Comparison of ENCODE assay signal across 11 cellular contexts in genomic region chr21:44761011-44761729, GRCh38. TPM values are rescaled to one million over a fixed set of nuclear protein-coding genes. Genes with fewer than 3 reads are reported as not detected.
DNase-seq lines count a peak whose midpoint lies in the region; ATAC-seq, FAIRE-seq and TF ChIP-seq lines count a peak whose summit lies in the region.
"Had no signal": no experiment of that assay in that cellular context is flagged by ENCODE, and none has a peak within 500 bp of the region (broad histone marks: within the 10 kb centered on the region; RNA-seq: fewer than 3 reads in every experiment).

No MANE protein-coding gene starts in this region.

- no peak for FAIRE-seq in GM12892 (lab: Jason Lieb, UNC)
- FAIRE-seq in keratinocyte (lab: Jason Lieb, UNC): peak; percentile 76
- FAIRE-seq: urothelium cell line had no signal

- H3K9me3 ChIP-seq in keratinocyte (ENCODE audit: control insufficient read depth, low read depth, low read length): no peaks in the 10 kb centered on the region

- H2AFZ ChIP-seq in keratinocyte (ENCODE audit: control insufficient read depth, low read length): peak overlapping the region; percentile 45

- CTCF ChIA-PET in RWPE1 (lab: Yijun Ruan, JAX): interaction anchor here (0.6 to 1.2 kb wide), 5 partner anchors 8 to 703 kb away, joined by 3 to 5 read pairs (median 4); no protein-coding TSS in a partner anchor
- CTCF ChIA-PET in activated CD8-positive, alpha-beta memory T cell treated with anti-CD3 and anti-CD28 coated beads, Interleukin-2, amount 10 ng/mL, durations not matched to agents 7 days and 5 days (lab: Charles Lee): interaction anchor here (1.1 to 1.2 kb wide), 2 partner anchors 32 to 251 kb away, joined by 3 to 4 read pairs; no protein-coding TSS in a partner anchor

- TF ChIP-seq POLR2A in GM12892 (IDR thresholded peaks at IDR 0.05; ENCODE audit: low read depth, low read length): no peak

- peak overlapping the region; percentile 24 for H3K9ac ChIP-seq in keratinocyte (ENCODE audit: control insufficient read depth, extremely low read depth, insufficient read depth, low read length)

- no peak for ATAC-seq in activated CD8-positive, alpha-beta memory T cell treated with anti-CD3 and anti-CD28 coated beads, Interleukin-2, amount 10 ng/mL, durations not matched to agents 7 days and 5 days
- no peak for ATAC-seq in activated naive CD8-positive, alpha-beta T cell treated with anti-CD3 and anti-CD28 coated beads, Interleukin-2, amount 50 U/mL, for 24 hours

- no peaks in the 10 kb centered on the region for H3K9me3 Mint-ChIP-seq in activated CD8-positive, alpha-beta memory T cell treated with anti-CD3 and anti-CD28 coated beads, Interleukin-2, amount 10 ng/mL, durations not matched to agents 7 days and 5 days (ENCODE audit: low read depth)
- H3K9me3 Mint-ChIP-seq in activated naive CD8-positive, alpha-beta T cell treated with anti-CD3 and anti-CD28 coated beads, Interleukin-2, amount 50 U/mL, for 24 hours: no peaks in the 10 kb centered on the region

- no peaks in the 10 kb centered on the region for H4K20me1 ChIP-seq in keratinocyte (ENCODE audit: control insufficient read depth, extremely low read depth, insufficient read depth, low read length)

- POLR2A ChIA-PET in RWPE1 (lab: Yijun Ruan, JAX; ENCODE audit: low non-redundant PET): no interaction called here

- DNase-seq in GM12892 (ENCODE audit: insufficient read length): peak; percentile 49
- DNase-seq in RWPE1 (ENCODE audit: low spot score): no peak
- DNase-seq in keratinocyte (ENCODE audit: low read depth, low spot score): no peak
- DNase-seq in NK-92 (lab: John Stamatoyannopoulos, UW; ENCODE audit: unreplicated experiment): no peak
- DNase-seq in activated CD8-positive, alpha-beta memory T cell treated with anti-CD3 and anti-CD28 coated beads for 24 hours: no peak
- DNase-seq in activated CD8-positive, alpha-beta memory T cell treated with anti-CD3 and anti-CD28 coated beads, Interleukin-2, amount 10 ng/mL, durations not matched to agents 7 days and 5 days: no peak
- no peak for DNase-seq in activated naive CD8-positive, alpha-beta T cell treated with anti-CD3 and anti-CD28 coated beads, Interleukin-2, amount 50 U/mL, for 24 hours
- DNase-seq: aorta had no signal

- peaks cover 25% of the 10 kb centered on the region for H3K4me1 ChIP-seq in keratinocyte (ENCODE audit: control insufficient read depth, extremely low read depth, insufficient read depth, low read length)

- peaks cover 5% of the 10 kb centered on the region for H3K27me3 ChIP-seq in keratinocyte (ENCODE audit: control insufficient read depth, extremely low read depth, insufficient read depth, low read length)

- H3K4me3 Mint-ChIP-seq in activated CD8-positive, alpha-beta memory T cell treated with anti-CD3 and anti-CD28 coated beads, Interleukin-2, amount 10 ng/mL, durations not matched to agents 7 days and 5 days: no peak overlapping the region
- no peak overlapping the region for H3K4me3 Mint-ChIP-seq in activated naive CD8-positive, alpha-beta T cell treated with anti-CD3 and anti-CD28 coated beads, Interleukin-2, amount 50 U/mL, for 24 hours

- no peaks in the 10 kb centered on the region for H3K27me3 Mint-ChIP-seq in activated CD8-positive, alpha-beta memory T cell treated with anti-CD3 and anti-CD28 coated beads, Interleukin-2, amount 10 ng/mL, durations not matched to agents 7 days and 5 days
- H3K27me3 Mint-ChIP-seq in activated naive CD8-positive, alpha-beta T cell treated with anti-CD3 and anti-CD28 coated beads, Interleukin-2, amount 50 U/mL, for 24 hours: no peaks in the 10 kb centered on the region

- H3K4me2 ChIP-seq in keratinocyte (ENCODE audit: control insufficient read depth, extremely low read depth, insufficient read depth, low read depth, low read length): peak overlapping the region; percentile 68

- H3K27ac Mint-ChIP-seq in activated CD8-positive, alpha-beta memory T cell treated with anti-CD3 and anti-CD28 coated beads, Interleukin-2, amount 10 ng/mL, durations not matched to agents 7 days and 5 days: no peak overlapping the region
- H3K27ac Mint-ChIP-seq in activated naive CD8-positive, alpha-beta T cell treated with anti-CD3 and anti-CD28 coated beads, Interleukin-2, amount 50 U/mL, for 24 hours: no peak overlapping the region

- H3K36me3 Mint-ChIP-seq in activated CD8-positive, alpha-beta memory T cell treated with anti-CD3 and anti-CD28 coated beads, Interleukin-2, amount 10 ng/mL, durations not matched to agents 7 days and 5 days: no peaks in the 10 kb centered on the region
- no peaks in the 10 kb centered on the region for H3K36me3 Mint-ChIP-seq in activated naive CD8-positive, alpha-beta T cell treated with anti-CD3 and anti-CD28 coated beads, Interleukin-2, amount 50 U/mL, for 24 hours (ENCODE audit: low read depth)

- peak overlapping the region in 1 of 3 experiments; percentile 43 for H3K4me3 ChIP-seq in keratinocyte (ENCODE audit: control insufficient read depth in 2 of 3, extremely low read depth in 1 of 3, insufficient read depth in 2 of 3, low read depth in 1 of 3, low read length in 3 of 3)

- dilution Hi-C loops in keratinocyte (cut with MboI; ENCODE audit: extremely low pct_ligation_motif_present, low sequenced_read_pairs): no loop called here

- H3K9me1 ChIP-seq in keratinocyte (ENCODE audit: control insufficient read depth, extremely low read depth, insufficient read depth, low read length): no peaks in the 10 kb centered on the region

- H3K4me1 Mint-ChIP-seq in activated CD8-positive, alpha-beta memory T cell treated with anti-CD3 and anti-CD28 coated beads, Interleukin-2, amount 10 ng/mL, durations not matched to agents 7 days and 5 days: peaks cover 14% of the 10 kb centered on the region
- peaks cover 13% of the 10 kb centered on the region for H3K4me1 Mint-ChIP-seq in activated naive CD8-positive, alpha-beta T cell treated with anti-CD3 and anti-CD28 coated beads, Interleukin-2, amount 50 U/mL, for 24 hours

- H3K36me3 ChIP-seq in keratinocyte (ENCODE audit: control insufficient read depth in 2 of 2, extremely low read depth in 1 of 2, insufficient read depth in 2 of 2, low read length in 2 of 2): no peaks in the 10 kb centered on the region

- H3K79me2 ChIP-seq in keratinocyte (ENCODE audit: control insufficient read depth, insufficient read depth, low read length): no peaks in the 10 kb centered on the region

- no peak overlapping the region for H3K27ac ChIP-seq in C4-2B
- no peak overlapping the region for H3K27ac ChIP-seq in RWPE1
- H3K27ac ChIP-seq in keratinocyte (ENCODE audit: control insufficient read depth, insufficient read depth, low read length): no peak overlapping the region

- TF ChIP-seq CTCF in C4-2B (conservative IDR thresholded peaks at IDR 0.05) (peak; percentile 77), RWPE1 (conservative IDR thresholded peaks at IDR 0.05; ENCODE audit: low read depth) (peak; percentile 30; the same call in 1 of the 2 replicates), keratinocyte (optimal IDR thresholded peaks at IDR 0.05 in 1 of 3, IDR thresholded peaks at IDR 0.05 in 1 of 3, conservative IDR thresholded peaks at IDR 0.05 in 1 of 3; ENCODE audit: extremely low read depth in 1 of 3, insufficient read depth in 2 of 3, low read length in 3 of 3) (peak in 2 of 3 experiments; percentile 85 to 93)

RNA-seq across cellular contexts. Expression of gene UBE2G2, which starts 40.5 kb away (rescaled TPM):
- polyA plus RNA-seq in GM12892 (2012; ENCODE audit: missing spikeins): 45.9 TPM
- polyA plus RNA-seq in keratinocyte: 82.0 to 114 TPM (median 106 TPM) in 3 replicates
- 44.9 TPM for polyA plus RNA-seq in keratinocyte (2011; ENCODE audit: low read depth)
- polyA plus RNA-seq in keratinocyte (2011; cell fraction: cytosol; rRNA removed): 65.3 and 72.5 TPM in 2 replicates
- 241 and 269 TPM in 2 replicates for polyA plus RNA-seq in keratinocyte (2011; cell fraction: nucleus; rRNA removed)
- polyA plus RNA-seq in keratinocyte (2012; ENCODE audit: low replicate concordance): 51.6 and 64.6 TPM in 2 replicates
- 47.3 to 114 TPM (median 111 TPM) in 3 replicates for polyA minus RNA-seq in keratinocyte
- polyA minus RNA-seq in keratinocyte (2011; cell fraction: cytosol; rRNA and poly(A)+ RNA removed): 58.9 TPM
- 66.2 and 111 TPM in 2 replicates for polyA minus RNA-seq in keratinocyte (2011; cell fraction: nucleus; rRNA and poly(A)+ RNA removed)
- total RNA-seq in activated CD8-positive, alpha-beta memory T cell treated with anti-CD3 and anti-CD28 coated beads, Interleukin-2, amount 10 ng/mL, durations not matched to agents 7 days and 5 days: 100 to 1,000 TPM; 103 to 121 TPM

RNA-seq across cellular contexts. Expression of gene TSPEAR, which starts 49.8 kb away (rescaled TPM):
- not detected for polyA plus RNA-seq in GM12892 (2012; ENCODE audit: missing spikeins)
- polyA plus RNA-seq in keratinocyte: 0.07 to 0.12 TPM in 2 of 3 replicates, not detected in the other
- not detected for polyA plus RNA-seq in keratinocyte (2011; ENCODE audit: low read depth)
- polyA plus RNA-seq in keratinocyte (2011; cell fraction: cytosol; rRNA removed): 0.01 and 0.06 TPM in 2 replicates
- polyA plus RNA-seq in keratinocyte (2011; cell fraction: nucleus; rRNA removed): 0.10 and 0.20 TPM in 2 replicates
- polyA plus RNA-seq in keratinocyte (2012; ENCODE audit: low replicate concordance): 0.07 TPM in 1 of 2 replicates, not detected in the other
- 0.20 TPM in 1 of 3 replicates, not detected in the others for polyA minus RNA-seq in keratinocyte
- polyA minus RNA-seq in keratinocyte (2011; cell fraction: cytosol; rRNA and poly(A)+ RNA removed): not detected
- not detected in 2 replicates for polyA minus RNA-seq in keratinocyte (2011; cell fraction: nucleus; rRNA and poly(A)+ RNA removed)
- total RNA-seq in activated CD8-positive, alpha-beta memory T cell treated with anti-CD3 and anti-CD28 coated beads, Interleukin-2, amount 10 ng/mL, durations not matched to agents 7 days and 5 days: not detected
- total RNA-seq: aorta, SK-MEL-5 had no signal
- polyA plus RNA-seq: aorta had no signal

RNA-seq across cellular contexts. Expression of gene SUMO3, which starts 56.7 kb away (rescaled TPM):
- polyA plus RNA-seq in GM12892 (2012; ENCODE audit: missing spikeins): 84.0 TPM
- polyA plus RNA-seq in keratinocyte: 69.3 to 132 TPM (median 115 TPM) in 3 replicates
- polyA plus RNA-seq in keratinocyte (2011; ENCODE audit: low read depth): 21.6 TPM
- 134 and 154 TPM in 2 replicates for polyA plus RNA-seq in keratinocyte (2011; cell fraction: cytosol; rRNA removed)
- 33.1 and 37.7 TPM in 2 replicates for polyA plus RNA-seq in keratinocyte (2011; cell fraction: nucleus; rRNA removed)
- polyA plus RNA-seq in keratinocyte (2012; ENCODE audit: low replicate concordance): 51.1 and 105 TPM in 2 replicates
- 62.1 to 83.9 TPM (median 66.2 TPM) in 3 replicates for polyA minus RNA-seq in keratinocyte
- 103 TPM for polyA minus RNA-seq in keratinocyte (2011; cell fraction: cytosol; rRNA and poly(A)+ RNA removed)
- polyA minus RNA-seq in keratinocyte (2011; cell fraction: nucleus; rRNA and poly(A)+ RNA removed): 13.4 and 18.2 TPM in 2 replicates
- 10 to 100 TPM; 86.1 to 93.7 TPM for total RNA-seq in activated CD8-positive, alpha-beta memory T cell treated with anti-CD3 and anti-CD28 coated beads, Interleukin-2, amount 10 ng/mL, durations not matched to agents 7 days and 5 days

Comparison
In these comparisons a context has a peak if more than half of its experiments do, and no peak if none do; other contexts are left out.
1. CTCF ChIP-seq: peak in every context shown above with its lines; median percentile 89 in keratinocyte; 77 in C4-2B; 30 in RWPE1.